ENCODE assay signal across 19 cellular contexts in the genomic region with DNA sequence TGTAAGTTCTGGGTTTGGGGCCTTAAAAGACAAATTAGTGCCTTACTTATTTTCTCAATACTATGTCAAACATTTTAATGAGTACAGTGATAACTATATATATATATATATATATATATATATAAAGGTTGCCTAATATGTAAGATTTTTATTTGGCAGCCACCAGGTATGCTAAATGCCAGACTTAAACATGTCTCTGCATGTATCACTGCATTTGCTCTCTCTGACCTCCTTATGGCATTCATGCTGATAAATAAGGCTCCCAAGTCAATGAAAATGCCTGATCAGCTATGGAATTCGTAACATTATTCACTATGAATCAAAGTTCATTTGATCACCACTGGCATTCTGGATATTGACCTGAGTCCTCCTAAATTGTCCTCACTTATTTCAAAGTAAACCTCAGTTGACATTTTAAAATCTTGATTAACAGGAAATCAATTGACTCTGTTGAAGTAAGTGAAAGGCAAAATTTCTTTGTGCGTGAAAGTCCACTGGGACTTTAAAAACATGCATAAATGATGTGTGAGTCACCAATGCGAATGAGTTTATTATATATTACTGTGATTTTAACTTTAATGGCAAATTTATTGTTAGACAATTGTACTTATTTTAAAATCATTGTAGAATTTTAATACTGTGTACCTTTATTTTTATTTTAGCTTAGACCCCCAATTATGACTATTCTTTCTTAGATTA. TPM values are rescaled to one million over a fixed set of nuclear protein-coding genes. Genes with fewer than 3 reads are reported as not detected.
"Had no signal": no experiment of that assay in that cellular context is flagged by ENCODE, and none has a peak within 500 bp of the region (broad histone marks: within the 10 kb centered on the region; RNA-seq: fewer than 3 reads in every experiment).

No MANE protein-coding gene starts in this region.

- H3K27ac ChIP-seq: esophagus muscularis mucosa, lower lobe of right lung, right lobe of liver, testis had no signal

- H3K36me3 ChIP-seq: esophagus muscularis mucosa, lower lobe of right lung, right lobe of liver had no signal

- H3K27me3 ChIP-seq: esophagus muscularis mucosa, right lobe of liver, testis had no signal

- H3K4me3 ChIP-seq: esophagus muscularis mucosa, lower lobe of right lung, right lobe of liver, testis had no signal

- DNase-seq: activated CD8-positive, alpha-beta memory T cell treated with anti-CD3 and anti-CD28 coated beads, Interleukin-2, amount 50 U/mL, for 4 hours; activated naive CD8-positive, alpha-beta T cell treated with anti-CD3 and anti-CD28 coated beads for 36 hours; activated T-cell treated with anti-CD3 and anti-CD28 coated beads, Interleukin-2, amount 50 U/mL, for 24 hours; amygdala; caudate nucleus; effector CD8-positive, alpha-beta T cell; lower lobe of right lung; naive thymus-derived CD4-positive, alpha-beta T cell; occipital lobe; right lobe of liver; stimulated activated CD4-positive, alpha-beta T cell treated with anti-CD3 and anti-CD28 coated beads, Interleukin-2, amount 100 ng/mL, for 48 hours; stimulated activated naive CD4-positive, alpha-beta T cell; T-helper 1 cell; testis; trophoblast cell had no signal

RNA-seq across cellular contexts. Expression of a gene that starts 29.2 kb away (rescaled TPM):
- total RNA-seq: fibroblast of villous mesenchyme, neural crest cell, occipital lobe had no signal

RNA-seq across cellular contexts. Expression of a gene that starts 50.8 kb away (rescaled TPM):
- total RNA-seq: activated naive CD8-positive, alpha-beta T cell treated with anti-CD3 and anti-CD28 coated beads for 36 hours; activated T-helper 17 cell treated with anti-CD3 and anti-CD28 coated beads, Interleukin-2, amount 50 U/mL, for 72 hours; neural crest cell had no signal
- polyA plus RNA-seq: naive thymus-derived CD4-positive, alpha-beta T cell had no signal
